Comparison of ENCODE assay signal across 1 cellular context in the genomic region with DNA sequence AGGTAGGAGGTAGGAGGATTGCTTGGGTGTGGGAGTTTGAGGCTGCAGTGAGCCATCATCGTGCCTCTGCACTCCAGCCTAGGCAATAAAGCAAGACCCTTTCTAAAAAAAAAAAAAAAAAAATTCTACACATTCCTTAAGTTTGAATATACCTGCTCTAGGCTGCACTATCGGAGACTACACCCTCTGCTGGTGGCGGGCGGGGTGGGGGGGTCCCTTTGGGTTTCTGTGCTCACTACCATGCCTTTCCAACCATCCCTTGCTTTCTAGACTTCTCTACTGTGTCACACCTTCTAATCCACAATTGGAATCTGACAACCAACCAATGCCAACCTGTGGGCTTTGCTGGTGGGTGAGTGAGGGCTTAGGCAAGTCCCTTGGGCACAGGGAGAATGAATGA.
TF ChIP-seq lines count a peak whose summit lies in the region.

No MANE protein-coding gene starts in this region.

TF ChIP-seq in K562, 482 proteins besides CTCF, POLR2A, EP300 and RAD21:
- TF ChIP-seq ZFPM2 (CRISPR knock-in tag; IDR thresholded peaks at IDR 0.05) (no peak), ZNF740 (CRISPR knock-in tag; IDR thresholded peaks at IDR 0.05) (no peak), ZNF740 (tag; IDR thresholded peaks at IDR 0.05) (peak in 1 of 2 experiments; percentile 52; a peak in 1 of 4 replicates)
